In genomic region chr12:128814411-128815261, GRCh38 we compare ENCODE assay signal across 26 cellular contexts. TPM values are rescaled to one million over a fixed set of nuclear protein-coding genes. Genes with fewer than 3 reads are reported as not detected.
DNase-seq lines count a peak whose midpoint lies in the region; ATAC-seq, FAIRE-seq and TF ChIP-seq lines count a peak whose summit lies in the region.
"Had no signal": no experiment of that assay in that cellular context is flagged by ENCODE, and none has a peak within 500 bp of the region (broad histone marks: within the 10 kb centered on the region; RNA-seq: fewer than 3 reads in every experiment).

No MANE protein-coding gene starts in this region.

- no peak for TF ChIP-seq EP300 in GM12878 (IDR thresholded peaks at IDR 0.05; ENCODE audit: borderline replicate concordance in 1 of 2, control insufficient read depth in 1 of 2, low read depth in 2 of 2, low read length in 2 of 2)

- no peaks in the 10 kb centered on the region for H3K9me3 ChIP-seq in left ventricle myocardium inferior (replicated peaks)
- H3K9me3 ChIP-seq in heart right ventricle, result no peaks in the 10 kb centered on the region
- no peaks in the 10 kb centered on the region for H3K9me3 ChIP-seq in GM12878 (replicated peaks; ENCODE audit: control insufficient read depth, insufficient read depth, low read length)
- no peaks in the 10 kb centered on the region for H3K9me3 ChIP-seq in thoracic aorta
- H3K9me3 ChIP-seq: HAP-1, mucosa of descending colon had no signal

- peaks cover 49% of the 10 kb centered on the region for H3K4me1 Mint-ChIP-seq in nephron progenitor cell
- H3K4me1 Mint-ChIP-seq in naive thymus-derived CD8-positive, alpha-beta T cell, result peaks cover 15 to 90% (median 65%) of the 10 kb centered on the region in 4 donors

- H3K9me3 Mint-ChIP-seq in nephron progenitor cell, result no peaks in the 10 kb centered on the region
- no peaks in the 10 kb centered on the region for H3K9me3 Mint-ChIP-seq in naive thymus-derived CD8-positive, alpha-beta T cell
- H3K9me3 Mint-ChIP-seq: activated CD4-positive, alpha-beta memory T cell treated with anti-CD3 and anti-CD28 coated beads for 36 hours; activated naive CD4-positive, alpha-beta T cell treated with anti-CD3 and anti-CD28 coated beads, Interleukin-2, amount 10 ng/mL, durations not matched to agents 7 days and 5 days had no signal

- H2AFZ ChIP-seq in GM12878 (ENCODE audit: control insufficient read depth, low read depth, low read length), result no peak overlapping the region

- WGBS in heart right ventricle, 2 donors, result 90 to 91% methylated on average over 25 of the region's 25 CpGs
- 73% methylated on average over 25 of the region's 25 CpGs for WGBS in GM12878 (ENCODE audit: insufficient coverage, insufficient replicate concordance, low lambda C conversion rate, missing lambda C conversion rate)

- no peaks in the 10 kb centered on the region for H4K20me1 ChIP-seq in GM12878 (ENCODE audit: control insufficient read depth, insufficient read depth)

- CTCF ChIA-PET in GM12878 (lab: Yijun Ruan, JAX), result interaction anchor here (0.6 to 2.0 kb wide), 7 partner anchors 8 to 177 kb away, joined by 3 to 12 read pairs (median 3); partner anchors contain the start of gene SLC15A4

- POLR2A ChIA-PET in GM12878 (lab: Charles Lee), result interaction anchor here (0.9 to 12.9 kb wide), 11 partner anchors 8 to 99 kb away, joined by 3 to 253 read pairs (median 4); partner anchors contain the start of gene SLC15A4
- POLR2A ChIA-PET in naive thymus-derived CD8-positive, alpha-beta T cell (lab: Charles Lee), result no interaction called here

- no peak for FAIRE-seq in GM12878 (lab: Jason Lieb, UNC)
- FAIRE-seq: G401.6 had no signal

- in situ Hi-C loops in GM12878 (cut with MboI), result no loop called here
- in situ Hi-C loops in KBM-7 (cut with MboI; ENCODE audit: low pct_unique_long_range_greater_than_20kb, low sequenced_read_pairs), result no loop called here

- no peak for TF ChIP-seq RAD21 in GM12878 (IDR thresholded peaks at IDR 0.05; ENCODE audit: insufficient read depth, low read depth, low read length)

- H3K4me1 ChIP-seq in left ventricle myocardium inferior (peaks cover 94% of the 10 kb centered on the region), heart right ventricle (peaks cover 12 to 96% (median 70%) of the 10 kb centered on the region in 9 donors), GM12878 (ENCODE audit: control insufficient read depth, insufficient read depth, low read length) (peaks cover 80% of the 10 kb centered on the region), thoracic aorta (ENCODE audit: control insufficient read depth in 1 of 2, low read depth in 2 of 2) (peaks cover 49 to 100% of the 10 kb centered on the region in 2 donors)

- RAD21 ChIA-PET in GM12878 (lab: Charles Lee; ENCODE audit: unreplicated experiment), result interaction anchor here (1.0 to 5.4 kb wide), 7 partner anchors 6 to 101 kb away, joined by 3 to 127 read pairs (median 8); partner anchors contain the start of gene SLC15A4

- H3K79me2 ChIP-seq in GM12878 (ENCODE audit: control insufficient read depth, insufficient read depth, low read length), result peaks cover 100% of the 10 kb centered on the region

- H3K9ac ChIP-seq in GM12878 (ENCODE audit: control insufficient read depth, insufficient read depth, low read length), result no peak overlapping the region; the same call in 1 of the 2 replicates
- H3K9ac ChIP-seq: KMS-11 had no signal

- H3K36me3 Mint-ChIP-seq in nephron progenitor cell (ENCODE audit: low read depth), result peaks cover 53% of the 10 kb centered on the region
- peaks cover 7 to 28% (median 13%) of the 10 kb centered on the region in 3 donors for H3K36me3 Mint-ChIP-seq in naive thymus-derived CD8-positive, alpha-beta T cell

- peak overlapping the region; percentile 58 for H3K27ac Mint-ChIP-seq in nephron progenitor cell
- H3K27ac Mint-ChIP-seq in naive thymus-derived CD8-positive, alpha-beta T cell, result peak overlapping the region in 4 of 10 donors; percentile 32 to 88 (median 72)
- H3K27ac Mint-ChIP-seq: activated CD4-positive, alpha-beta memory T cell treated with anti-CD3 and anti-CD28 coated beads for 36 hours; activated naive CD4-positive, alpha-beta T cell treated with anti-CD3 and anti-CD28 coated beads, Interleukin-2, amount 10 ng/mL, durations not matched to agents 7 days and 5 days had no signal

- DNase-seq in left ventricle myocardium inferior (no peak), heart right ventricle (no peak), GM12878 (ENCODE audit: low read depth, low spot score) (no peak), nephron progenitor cell (no peak), thoracic aorta (ENCODE audit: low spot score) (no peak), KBM-7 (no peak), medulla oblongata (ENCODE audit: extremely low spot score) (no peak)
- no peak for DNase-seq in naive thymus-derived CD8-positive, alpha-beta T cell
- DNase-seq: activated CD4-positive, alpha-beta memory T cell treated with anti-CD3 and anti-CD28 coated beads for 36 hours; activated naive CD4-positive, alpha-beta T cell treated with anti-CD3 and anti-CD28 coated beads, Interleukin-2, amount 10 ng/mL, durations not matched to agents 7 days and 5 days; aorta; caudate nucleus; foreskin keratinocyte; hippocampal formation; mucosa of descending colon; MV-4-11; NCI-H345; NCI-H82; stimulated activated CD4-positive, alpha-beta T cell treated with anti-CD3 and anti-CD28 coated beads, Interleukin-4, amount 100 ng/mL, for 4 hours; substantia nigra; T1000 had no signal

- SMC1A ChIA-PET in GM12878 (lab: Charles Lee; ENCODE audit: uncharacterized antibody, unreplicated experiment), result interaction anchor here (0.6 to 10.0 kb wide), 6 partner anchors 8 to 40 kb away, joined by 3 to 261 read pairs (median 6); no protein-coding TSS in a partner anchor

- intact Hi-C loops in left ventricle myocardium inferior (cut with micrococcal nuclease), result no loop called here
- intact Hi-C loops in heart right ventricle (cut with DNase I), result no loop called here
- intact Hi-C loops in GM12878 (cut with micrococcal nuclease; ENCODE audit: unreplicated experiment), result loop anchor here (1.0 kb wide), 1 partner anchor 16 kb away; no protein-coding TSS in a partner anchor

- H3K27ac ChIP-seq in left ventricle myocardium inferior (replicated peaks) (peak overlapping the region; percentile 37), heart right ventricle (peak overlapping the region in 3 of 10 donors; percentile 21 to 84 (median 36)), GM12878 (ENCODE audit: control insufficient read depth, insufficient read depth) (peak overlapping the region; percentile 94), thoracic aorta (peak overlapping the region; percentile 68 to 71)
- H3K27ac ChIP-seq: epithelial cell of prostate, foreskin keratinocyte, KMS-11 had no signal

- 0 out of 2 replicates have a peak, but pooled peaks have one; percentile 5 for TF ChIP-seq POLR2A in GM12878 (IDR thresholded peaks at IDR 0.05; ENCODE audit: low read depth, low read length)

- no peaks in the 10 kb centered on the region for H3K27me3 Mint-ChIP-seq in nephron progenitor cell (ENCODE audit: low read depth, poor library complexity)
- no peaks in the 10 kb centered on the region for H3K27me3 Mint-ChIP-seq in naive thymus-derived CD8-positive, alpha-beta T cell
- H3K27me3 Mint-ChIP-seq: activated CD4-positive, alpha-beta memory T cell treated with anti-CD3 and anti-CD28 coated beads for 36 hours; activated naive CD4-positive, alpha-beta T cell treated with anti-CD3 and anti-CD28 coated beads, Interleukin-2, amount 10 ng/mL, durations not matched to agents 7 days and 5 days had no signal

- no peak for TF ChIP-seq CTCF in left ventricle myocardium inferior (IDR thresholded peaks at IDR 0.05; ENCODE audit: borderline replicate concordance)
- TF ChIP-seq CTCF in heart right ventricle (IDR thresholded peaks at IDR 0.05), result no peak
- TF ChIP-seq CTCF in GM12878 (IDR thresholded peaks at IDR 0.05 in 2 of 3, conservative IDR thresholded peaks at IDR 0.05 in 1 of 3; ENCODE audit: control insufficient read depth in 2 of 3, extremely low read depth in 1 of 3, insufficient read depth in 1 of 3, low read depth in 3 of 3, low read length in 3 of 3), result no peak
- TF ChIP-seq CTCF in nephron progenitor cell (IDR thresholded peaks at IDR 0.05), result no peak
- TF ChIP-seq CTCF in thoracic aorta (IDR thresholded peaks at IDR 0.05), result no peak

- peaks cover 13% of the 10 kb centered on the region for H3K36me3 ChIP-seq in left ventricle myocardium inferior
- H3K36me3 ChIP-seq in heart right ventricle, result peaks cover 0 to 42% (median 0%) of the 10 kb centered on the region in 9 donors
- peaks cover 9 to 21% of the 10 kb centered on the region in 2 experiments for H3K36me3 ChIP-seq in GM12878 (ENCODE audit: control insufficient read depth in 2 of 2, insufficient read depth in 2 of 2, low read length in 1 of 2)
- no peaks in the 10 kb centered on the region for H3K36me3 ChIP-seq in thoracic aorta

- ATAC-seq in heart right ventricle (no peak), GM12878 (no peak), thoracic aorta (ENCODE audit: insufficient number of reproducible peaks, low FRiP score, low read depth) (no peak)
- ATAC-seq in naive thymus-derived CD8-positive, alpha-beta T cell, result no peak
- ATAC-seq: foreskin keratinocyte, mucosa of descending colon had no signal

- BruUV-seq in GM12878 (replicated peaks; lab: Mats Ljungman, UMichigan), result TSS peak; percentile 70

- H3K4me3 ChIP-seq in left ventricle myocardium inferior, result no peak overlapping the region
- no peak overlapping the region for H3K4me3 ChIP-seq in heart right ventricle
- H3K4me3 ChIP-seq in GM12878, result peak overlapping the region; percentile 65; the same call in 1 of the 2 replicates
- no peak overlapping the region for H3K4me3 ChIP-seq in thoracic aorta
- H3K4me3 ChIP-seq: HAP-1, mucosa of descending colon had no signal

- H3K4me3 Mint-ChIP-seq in nephron progenitor cell, result no peak overlapping the region
- H3K4me3 Mint-ChIP-seq in naive thymus-derived CD8-positive, alpha-beta T cell, result peak overlapping the region in 1 of 10 donors; percentile 74
- H3K4me3 Mint-ChIP-seq: activated CD4-positive, alpha-beta memory T cell treated with anti-CD3 and anti-CD28 coated beads for 36 hours; activated naive CD4-positive, alpha-beta T cell treated with anti-CD3 and anti-CD28 coated beads, Interleukin-2, amount 10 ng/mL, durations not matched to agents 7 days and 5 days had no signal

- no peaks in the 10 kb centered on the region for H3K27me3 ChIP-seq in left ventricle myocardium inferior (ENCODE audit: low read depth)
- no peaks in the 10 kb centered on the region for H3K27me3 ChIP-seq in heart right ventricle
- no peaks in the 10 kb centered on the region for H3K27me3 ChIP-seq in GM12878 (replicated peaks in 1 of 2; ENCODE audit: control insufficient read depth in 2 of 2, insufficient read depth in 2 of 2, low read length in 1 of 2)
- no peaks in the 10 kb centered on the region for H3K27me3 ChIP-seq in thoracic aorta (replicated peaks; ENCODE audit: insufficient read depth)
- H3K27me3 ChIP-seq: foreskin keratinocyte had no signal

- peak overlapping the region; percentile 93 for H3K4me2 ChIP-seq in GM12878 (ENCODE audit: control insufficient read depth, insufficient read depth)
- H3K4me2 ChIP-seq: KMS-11 had no signal

RNA-seq across cellular contexts. Expression of gene SLC15A4, which starts 9.1 kb away (rescaled TPM):
- total RNA-seq in left ventricle myocardium inferior (15.4 TPM), heart right ventricle (10 to 100 TPM; 14.5 to 23.7 (median 15.5) TPM), GM12878 (2014; rRNA removed) (46.0 and 49.5 TPM in 2 replicates), GM12878 (2014; rRNA removed; fragmentation: Illumina TruSeq; extraction: Trizol) (36.8 and 37.5 TPM in 2 replicates), GM12878 (2021) (40.3 and 44.5 TPM in 2 replicates), thoracic aorta (100 to 1,000 TPM; 116 to 165 TPM)
- polyA plus RNA-seq in heart right ventricle (10 to 100 TPM; 14.3 to 15.6 TPM), GM12878 (2011; rRNA removed) (256 and 257 TPM in 2 replicates), GM12878 (2014; fragmentation: Illumina TruSeq; extraction: Trizol) (36.4 and 44.8 TPM in 2 replicates), GM12878 (2014; fragmentation: Nextera tagmentation; extraction: Ambion mirVana) (10 to 100 TPM; 17.6 to 24.7 TPM), GM12878 (2014; rRNA removed) (36.8 and 41.6 TPM in 2 replicates), GM12878 (2016; fragmentation: Nextera tagmentation; extraction: Ambion mirVana) (10 to 100 TPM; 12.7 to 15.1 TPM)
- total RNA-seq in GM12878 (2013; cell fraction: nucleolus; rRNA removed), result 830 and 863 TPM in 2 replicates
- polyA plus RNA-seq in GM12878 (2011; ENCODE audit: low read depth), result 45.1 TPM
- polyA plus RNA-seq in GM12878 (2011; cell fraction: cytosol; rRNA removed), result 161 and 187 TPM in 2 replicates
- polyA plus RNA-seq in GM12878 (2011; cell fraction: nucleus; rRNA removed), result 216 and 284 TPM in 2 replicates
- polyA plus RNA-seq in GM12878 (2012), result 58.1 and 84.6 TPM in 2 replicates
- 315 and 350 TPM in 2 replicates for polyA minus RNA-seq in GM12878 (2011; rRNA and poly(A)+ RNA removed)
- 107 and 115 TPM in 2 replicates for polyA minus RNA-seq in GM12878 (2011; cell fraction: cytosol; rRNA and poly(A)+ RNA removed)
- polyA minus RNA-seq in GM12878 (2011; cell fraction: nucleus; rRNA and poly(A)+ RNA removed), result 222 and 331 TPM in 2 replicates
- total RNA-seq in naive thymus-derived CD8-positive, alpha-beta T cell, result 10 to 100 TPM; 16.1 to 17.9 TPM
- polyA plus RNA-seq in naive thymus-derived CD8-positive, alpha-beta T cell, result 10 to 100 TPM in 1 of 3 donors, 1 to 10 TPM in 2; 2.1 to 14.3 (median 6.1) TPM

RNA-seq across cellular contexts. Expression of gene GLT1D1, which starts 38.6 kb away (rescaled TPM):
- total RNA-seq in left ventricle myocardium inferior (11.8 TPM), heart right ventricle (1 to 10 TPM in 4 of 10 donors, under 1 TPM in 5, not detected in 1; 0.24 to 3.3 (median 0.93) TPM), GM12878 (2014; rRNA removed) (2.4 and 2.5 TPM in 2 replicates), GM12878 (2014; rRNA removed; fragmentation: Illumina TruSeq; extraction: Trizol) (2.6 and 3.0 TPM in 2 replicates), GM12878 (2021) (4.1 and 4.2 TPM in 2 replicates), thoracic aorta (under 1 TPM; 0.68 to 0.85 TPM)
- polyA plus RNA-seq in heart right ventricle (under 1 TPM; 0.07 to 0.09 TPM), GM12878 (2011; rRNA removed) (62.8 and 71.4 TPM in 2 replicates), GM12878 (2014; fragmentation: Illumina TruSeq; extraction: Trizol) (3.2 and 3.7 TPM in 2 replicates), GM12878 (2014; fragmentation: Nextera tagmentation; extraction: Ambion mirVana) (under 1 TPM; 0.42 to 0.53 TPM), GM12878 (2014; rRNA removed) (3.0 TPM in 2 replicates), GM12878 (2016; fragmentation: Nextera tagmentation; extraction: Ambion mirVana) (1 to 10 TPM; 1.7 to 3.8 TPM)
- 21.7 and 24.4 TPM in 2 replicates for total RNA-seq in GM12878 (2013; cell fraction: nucleolus; rRNA removed)
- 2.3 TPM for polyA plus RNA-seq in GM12878 (2011; ENCODE audit: low read depth)
- polyA plus RNA-seq in GM12878 (2011; cell fraction: cytosol; rRNA removed), result 59.7 and 62.9 TPM in 2 replicates
- polyA plus RNA-seq in GM12878 (2011; cell fraction: nucleus; rRNA removed), result 37.7 and 42.3 TPM in 2 replicates
- polyA plus RNA-seq in GM12878 (2012), result 5.0 and 5.5 TPM in 2 replicates
- 61.7 and 63.7 TPM in 2 replicates for polyA minus RNA-seq in GM12878 (2011; rRNA and poly(A)+ RNA removed)
- 23.4 and 23.9 TPM in 2 replicates for polyA minus RNA-seq in GM12878 (2011; cell fraction: cytosol; rRNA and poly(A)+ RNA removed)
- polyA minus RNA-seq in GM12878 (2011; cell fraction: nucleus; rRNA and poly(A)+ RNA removed), result 12.7 and 17.6 TPM in 2 replicates
- total RNA-seq in naive thymus-derived CD8-positive, alpha-beta T cell, result not detected
- not detected for polyA plus RNA-seq in naive thymus-derived CD8-positive, alpha-beta T cell
- total RNA-seq: activated CD4-positive, alpha-beta memory T cell treated with anti-CD3 and anti-CD28 coated beads for 36 hours; foreskin keratinocyte; HT-29 had no signal
- polyA plus RNA-seq: foreskin keratinocyte had no signal
